26 cellular contexts compared by ENCODE assay signal in the genomic region with DNA sequence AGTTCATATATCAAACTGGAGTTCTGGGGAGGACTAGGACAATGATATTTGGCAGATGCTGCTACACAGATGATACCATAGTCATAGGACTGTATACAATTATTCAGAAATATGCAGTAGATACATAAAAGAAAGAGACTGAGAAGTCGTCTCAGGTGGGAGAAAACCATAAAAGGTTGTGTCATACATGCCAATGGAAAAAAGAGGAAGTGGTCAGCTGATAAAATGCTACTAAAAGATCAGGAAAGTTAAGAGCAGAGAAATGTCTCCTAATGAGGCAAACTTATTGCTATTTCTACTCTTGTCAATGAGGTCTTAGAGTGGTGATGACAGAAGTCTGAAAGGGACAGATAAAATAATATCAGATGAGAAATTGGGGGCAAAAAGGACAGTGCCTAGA.
"Had no signal": no experiment of that assay in that cellular context is flagged by ENCODE, and none has a peak within 500 bp of the region (broad histone marks: within the 10 kb centered on the region; RNA-seq: fewer than 3 reads in every experiment).

No MANE protein-coding gene starts in this region.

- DNase-seq: activated B cell treated with CpG ODN at 0.5 μM for 24 hours; activated CD4-positive, alpha-beta memory T cell treated with anti-CD3 and anti-CD28 coated beads for 36 hours; activated CD4-positive, alpha-beta T cell treated with anti-CD3 and anti-CD28 coated beads, Interleukin-2, amount 10 ng/mL, durations not matched to agents 7 days and 5 days; activated gamma-delta T cell treated with Interleukin-2 at 50 U/mL for 16 hours; activated naive CD4-positive, alpha-beta T cell treated with anti-CD3 and anti-CD28 coated beads, Interleukin-2, amount 50 U/mL, for 16 hours; activated naive CD8-positive, alpha-beta T cell treated with anti-CD3 and anti-CD28 coated beads, Interleukin-2, amount 10 ng/mL, durations not matched to agents 7 days and 5 days; activated T-cell treated with anti-CD3 and anti-CD28 coated beads for 4 hours; activated T-cell treated with anti-CD3 and anti-CD28 coated beads, Interleukin-2, amount 50 U/mL, for 48 hours; adrenal gland; cortex of kidney; NCI-H1048; NCI-H146; NCI-H187 treated with DMSO at 0.1 percent for 48 hours; NCI-H2081 treated with DMSO at 0.1 percent for 48 hours; NCI-H2171; NCI-H2227 treated with DMSO at 0.1 percent for 48 hours; NCI-H510A; NCI-H526 treated with DMSO at 0.1 percent for 48 hours; RPMI8226; SJCRH30; SK-N-SH had no signal

- H3K27ac ChIP-seq: adrenal gland, ascending aorta, SJCRH30 had no signal

- H3K9ac ChIP-seq: SK-N-SH had no signal

- FAIRE-seq: TTC549 had no signal

- ATAC-seq: activated T-helper 17 cell treated with anti-CD3 and anti-CD28 coated beads, Interleukin-2, amount 50 U/mL, for 72 hours; Panc1; Right ventricle myocardium inferior had no signal

- H3K9me3 ChIP-seq: adrenal gland, SJCRH30, SK-N-SH had no signal

- H3K4me3 ChIP-seq: adrenal gland, ascending aorta, SJCRH30 had no signal

- H3K4me1 ChIP-seq: adrenal gland, ascending aorta, SJCRH30 had no signal

- H3K36me3 ChIP-seq: adrenal gland, ascending aorta, SJCRH30 had no signal

- H3K27me3 ChIP-seq: adrenal gland, ascending aorta, SJCRH30 had no signal

- H3K4me2 ChIP-seq: SK-N-SH had no signal
